ENCODE assay signal across 1 cellular context in genomic region chr14:22579218-22579617, GRCh38.
TF ChIP-seq lines count a peak whose summit lies in the region.

No MANE protein-coding gene starts in this region.

TF ChIP-seq in WTC11, 78 proteins besides CTCF, POLR2A, EP300 and RAD21 (continued from another document):
- TF ChIP-seq, protein P1, sequence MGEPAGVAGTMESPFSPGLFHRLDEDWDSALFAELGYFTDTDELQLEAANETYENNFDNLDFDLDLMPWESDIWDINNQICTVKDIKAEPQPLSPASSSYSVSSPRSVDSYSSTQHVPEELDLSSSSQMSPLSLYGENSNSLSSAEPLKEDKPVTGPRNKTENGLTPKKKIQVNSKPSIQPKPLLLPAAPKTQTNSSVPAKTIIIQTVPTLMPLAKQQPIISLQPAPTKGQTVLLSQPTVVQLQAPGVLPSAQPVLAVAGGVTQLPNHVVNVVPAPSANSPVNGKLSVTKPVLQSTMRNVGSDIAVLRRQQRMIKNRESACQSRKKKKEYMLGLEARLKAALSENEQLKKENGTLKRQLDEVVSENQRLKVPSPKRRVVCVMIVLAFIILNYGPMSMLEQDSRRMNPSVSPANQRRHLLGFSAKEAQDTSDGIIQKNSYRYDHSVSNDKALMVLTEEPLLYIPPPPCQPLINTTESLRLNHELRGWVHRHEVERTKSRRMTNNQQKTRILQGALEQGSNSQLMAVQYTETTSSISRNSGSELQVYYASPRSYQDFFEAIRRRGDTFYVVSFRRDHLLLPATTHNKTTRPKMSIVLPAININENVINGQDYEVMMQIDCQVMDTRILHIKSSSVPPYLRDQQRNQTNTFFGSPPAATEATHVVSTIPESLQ (CRISPR knock-in tag; IDR thresholded peaks at IDR 0.05): no peak
- TF ChIP-seq ZNF396 (CRISPR knock-in tag; IDR thresholded peaks at IDR 0.05; ENCODE audit: borderline replicate concordance) (no peak), ZNF232 (CRISPR knock-in tag; IDR thresholded peaks at IDR 0.05) (no peak), GABPB1 (CRISPR knock-in tag; IDR thresholded peaks at IDR 0.05) (no peak)
TF ChIP-seq in WTC11: peak in this region for 0.
